In the genomic region with DNA sequence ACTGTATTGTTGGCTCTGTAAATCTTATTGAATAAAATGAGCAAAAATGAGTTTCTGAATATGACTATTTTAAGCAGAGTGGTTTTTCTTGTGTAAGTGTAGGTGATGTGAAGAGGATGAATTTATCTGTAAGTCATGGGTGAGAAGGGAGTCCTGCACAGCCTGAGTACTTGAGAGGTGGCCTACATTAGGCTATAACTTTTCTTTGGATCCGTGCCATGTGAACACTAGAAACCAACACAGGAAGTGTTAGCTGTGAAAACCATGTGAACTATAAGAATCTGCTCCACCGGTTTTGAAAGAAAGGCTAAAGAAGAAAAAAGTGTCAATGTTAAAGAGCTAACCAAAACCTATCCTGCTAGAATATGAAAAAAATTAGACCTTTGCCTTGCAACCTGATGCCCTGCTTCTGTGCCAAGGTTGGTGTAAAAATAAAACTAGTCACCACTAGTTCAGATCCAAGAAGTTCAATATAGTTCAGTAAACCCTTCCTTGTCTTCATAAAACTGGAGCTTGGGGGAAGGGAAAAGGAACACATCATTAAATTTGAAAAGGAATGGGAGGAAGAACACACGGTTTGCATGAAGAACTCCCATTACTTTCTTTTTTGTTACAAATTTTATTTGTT, we compare ENCODE assay signal across 10 cellular contexts. TPM values are rescaled to one million over a fixed set of nuclear protein-coding genes. Genes with fewer than 3 reads are reported as not detected.
DNase-seq lines count a peak whose midpoint lies in the region; ATAC-seq and TF ChIP-seq lines count a peak whose summit lies in the region.
"Had no signal": no experiment of that assay in that cellular context is flagged by ENCODE, and none has a peak within 500 bp of the region (broad histone marks: within the 10 kb centered on the region; RNA-seq: fewer than 3 reads in every experiment).

No MANE protein-coding gene starts in this region.

- no peak for TF ChIP-seq POLR2A in stomach (IDR thresholded peaks at IDR 0.05)

- H3K9ac ChIP-seq in colonic mucosa (ENCODE audit: low read depth in 2 of 2, low read length in 2 of 2): no peak overlapping the region

- H3K4me1 Mint-ChIP-seq in naive thymus-derived CD8-positive, alpha-beta T cell: peaks cover 18 to 65% (median 53%) of the 10 kb centered on the region in 4 donors

- no peak overlapping the region for H3K4me3 ChIP-seq in colonic mucosa
- no peak overlapping the region for H3K4me3 ChIP-seq in stomach
- H3K4me3 ChIP-seq: SJCRH30 had no signal

- no peaks in the 10 kb centered on the region for H3K4me1 ChIP-seq in colonic mucosa
- H3K4me1 ChIP-seq in stomach: peaks cover 14 to 83% (median 43%) of the 10 kb centered on the region in 4 donors

- H3K9me3 ChIP-seq in colonic mucosa: no peaks in the 10 kb centered on the region
- H3K9me3 ChIP-seq in stomach: no peaks in the 10 kb centered on the region
- H3K9me3 ChIP-seq: SJCRH30 had no signal

- peaks cover 0 to 6% (median 0%) of the 10 kb centered on the region in 9 donors for H3K9me3 Mint-ChIP-seq in naive thymus-derived CD8-positive, alpha-beta T cell

- H3K36me3 ChIP-seq in colonic mucosa (no peaks in the 10 kb centered on the region), stomach (no peaks in the 10 kb centered on the region)
- H3K36me3 ChIP-seq: SJCRH30 had no signal

- H3K4me3 Mint-ChIP-seq in naive thymus-derived CD8-positive, alpha-beta T cell: peak overlapping the region in 7 of 10 donors; percentile 1 to 33 (median 16)

- H3K27ac ChIP-seq in VCaP (peak overlapping the region; percentile 48), colonic mucosa (no peak overlapping the region), stomach (no peak overlapping the region)
- H3K27ac ChIP-seq: SJCRH30 had no signal

- peak overlapping the region in 9 of 10 donors; percentile 3 to 71 (median 43) for H3K27ac Mint-ChIP-seq in naive thymus-derived CD8-positive, alpha-beta T cell

- TF ChIP-seq CTCF in VCaP (conservative IDR thresholded peaks at IDR 0.05): no peak
- no peak for TF ChIP-seq CTCF in colonic mucosa (IDR thresholded peaks at IDR 0.05)
- no peak for TF ChIP-seq CTCF in stomach (IDR thresholded peaks at IDR 0.05)

- peak; percentile 12 for DNase-seq in DMS79 treated with DMSO at 0.1 percent for 48 hours (lab: John Stamatoyannopoulos, UW)
- DNase-seq in DMS79 (lab: John Stamatoyannopoulos, UW): no peak
- DNase-seq in naive thymus-derived CD8-positive, alpha-beta T cell: peak in 3 of 10 donors; percentile 16 to 35 (median 28)
- DNase-seq in colonic mucosa: no peak
- DNase-seq in stomach: no peak
- DNase-seq: 8988T had no signal

- H3K27me3 ChIP-seq in colonic mucosa: no peaks in the 10 kb centered on the region
- H3K27me3 ChIP-seq in stomach: no peaks in the 10 kb centered on the region
- H3K27me3 ChIP-seq: SJCRH30 had no signal

- intact Hi-C loops in colonic mucosa (cut with DNase I) (no loop called here), stomach (cut with DNase I; ENCODE audit: low total_unique reads) (no loop called here)

- peak; percentile 43 for ATAC-seq in HG02798 (IDR thresholded peaks at IDR 0.05; ENCODE audit: poor library complexity, unreplicated experiment)
- ATAC-seq in naive thymus-derived CD8-positive, alpha-beta T cell: peak; percentile 57 to 76
- no peak for ATAC-seq in GM21526 (IDR thresholded peaks at IDR 0.05; ENCODE audit: low FRiP score, unreplicated experiment)

- TF ChIP-seq EP300 in stomach (IDR thresholded peaks at IDR 0.05): no peak

- WGBS in stomach, 5 donors: 22 to 35% (median 30%) methylated on average over 3 of the region's 3 CpGs

- peaks cover 0 to 1% (median 0%) of the 10 kb centered on the region in 5 donors for H3K27me3 Mint-ChIP-seq in naive thymus-derived CD8-positive, alpha-beta T cell

- POLR2A ChIA-PET in naive thymus-derived CD8-positive, alpha-beta T cell (lab: Charles Lee): interaction anchor here (1.2 kb wide), 1 partner anchor 19 kb away, joined by 3 read pairs; no protein-coding TSS in a partner anchor

- no peaks in the 10 kb centered on the region for H3K36me3 Mint-ChIP-seq in naive thymus-derived CD8-positive, alpha-beta T cell

RNA-seq across cellular contexts. Expression of gene PLCB1, which starts 21.3 kb away (rescaled TPM):
- total RNA-seq in naive thymus-derived CD8-positive, alpha-beta T cell: 1 to 10 TPM; 2.6 to 3.8 TPM
- 1 to 10 TPM; 1.4 to 3.0 (median 2.8) TPM for polyA plus RNA-seq in naive thymus-derived CD8-positive, alpha-beta T cell
- 1 to 10 TPM; 8.3 to 9.6 TPM for total RNA-seq in colonic mucosa
- total RNA-seq in stomach: 10 to 100 TPM in 4 of 5 donors, 1 to 10 TPM in 1; 5.8 to 66.5 (median 21.6) TPM
- polyA plus RNA-seq in stomach: 1 to 10 TPM; 4.1 to 5.4 (median 5.0) TPM
